1 cellular context compared by ENCODE assay signal in genomic region chr6:15430947-15431405, GRCh38.
A peak's percentile ranks its signal among the peaks of the same experiment; 100 is the strongest.
TF ChIP-seq lines count a peak whose summit lies in the region.

No MANE protein-coding gene starts in this region.

TF ChIP-seq in HepG2, 621 proteins besides CTCF, POLR2A, EP300 and RAD21 (continued from another document and continues in another):
- TF ChIP-seq, protein P1, sequence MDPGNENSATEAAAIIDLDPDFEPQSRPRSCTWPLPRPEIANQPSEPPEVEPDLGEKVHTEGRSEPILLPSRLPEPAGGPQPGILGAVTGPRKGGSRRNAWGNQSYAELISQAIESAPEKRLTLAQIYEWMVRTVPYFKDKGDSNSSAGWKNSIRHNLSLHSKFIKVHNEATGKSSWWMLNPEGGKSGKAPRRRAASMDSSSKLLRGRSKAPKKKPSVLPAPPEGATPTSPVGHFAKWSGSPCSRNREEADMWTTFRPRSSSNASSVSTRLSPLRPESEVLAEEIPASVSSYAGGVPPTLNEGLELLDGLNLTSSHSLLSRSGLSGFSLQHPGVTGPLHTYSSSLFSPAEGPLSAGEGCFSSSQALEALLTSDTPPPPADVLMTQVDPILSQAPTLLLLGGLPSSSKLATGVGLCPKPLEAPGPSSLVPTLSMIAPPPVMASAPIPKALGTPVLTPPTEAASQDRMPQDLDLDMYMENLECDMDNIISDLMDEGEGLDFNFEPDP (CRISPR knock-in tag; conservative IDR thresholded peaks at IDR 0.05): no peak
- TF ChIP-seq ISL2 (CRISPR knock-in tag; IDR thresholded peaks at IDR 0.05) (0 out of 2 replicates have a peak, but pooled peaks have one; percentile 16), RCOR2 (CRISPR knock-in tag; IDR thresholded peaks at IDR 0.05) (peak; percentile 57; the same call in 1 of the 2 replicates), AHR (CRISPR knock-in tag; IDR thresholded peaks at IDR 0.05) (no peak), RXRB (CRISPR knock-in tag; IDR thresholded peaks at IDR 0.05; ENCODE audit: borderline replicate concordance) (peak; percentile 28; the same call in 1 of the 2 replicates), ZNF792 (CRISPR knock-in tag; IDR thresholded peaks at IDR 0.05) (no peak), YY1 (IDR thresholded peaks at IDR 0.05; ENCODE audit: insufficient read depth, insufficient replicate concordance, low read depth, low read length) (no peak), FOXC1 (CRISPR knock-in tag; IDR thresholded peaks at IDR 0.05; ENCODE audit: borderline replicate concordance) (no peak), SP1 (IDR thresholded peaks at IDR 0.05) (no peak), SP1 (CRISPR knock-in tag; IDR thresholded peaks at IDR 0.05) (no peak), TEAD3 (CRISPR knock-in tag; optimal IDR thresholded peaks at IDR 0.05; ENCODE audit: borderline replicate concordance) (peak; percentile 55), TEF (CRISPR knock-in tag; IDR thresholded peaks at IDR 0.05) (peak; percentile 75; the same call in 1 of the 2 replicates), IKZF1 (IDR thresholded peaks at IDR 0.05) (no peak), HNRNPK (IDR thresholded peaks at IDR 0.05; ENCODE audit: low read depth, low read length, poor library complexity, severe bottlenecking) (no peak), SP140L (CRISPR knock-in tag; IDR thresholded peaks at IDR 0.05; ENCODE audit: borderline replicate concordance) (no peak), ZNF143 (CRISPR knock-in tag; IDR thresholded peaks at IDR 0.05) (peak; percentile 47; the same call in 1 of the 2 replicates), ZFY (CRISPR knock-in tag; IDR thresholded peaks at IDR 0.05) (0 out of 2 replicates have a peak, but pooled peaks have one; percentile 17), FOXK1 (CRISPR knock-in tag; IDR thresholded peaks at IDR 0.05; ENCODE audit: borderline replicate concordance, low read depth) (no peak; the same call in 1 of the 2 replicates), FOXJ3 (CRISPR knock-in tag; IDR thresholded peaks at IDR 0.05; ENCODE audit: borderline replicate concordance) (peak; percentile 76; the same call in 1 of the 2 replicates), BORCS8-MEF2B (CRISPR knock-in tag; IDR thresholded peaks at IDR 0.05) (no peak), SP5 (CRISPR knock-in tag; IDR thresholded peaks at IDR 0.05; ENCODE audit: borderline replicate concordance, low read depth) (no peak), TSC22D2 (CRISPR knock-in tag; IDR thresholded peaks at IDR 0.05; ENCODE audit: borderline replicate concordance) (no peak), SMAD3 (CRISPR knock-in tag; IDR thresholded peaks at IDR 0.05) (no peak), AGO1 (IDR thresholded peaks at IDR 0.05; ENCODE audit: low read depth, low read length, poor library complexity, severe bottlenecking) (no peak), RARA (CRISPR knock-in tag; IDR thresholded peaks at IDR 0.05) (peak; percentile 60), ZNF614 (CRISPR knock-in tag; IDR thresholded peaks at IDR 0.05; ENCODE audit: borderline replicate concordance) (0 out of 2 replicates have a peak, but pooled peaks have one; percentile 34), ZNF484 (CRISPR knock-in tag; IDR thresholded peaks at IDR 0.05; ENCODE audit: borderline replicate concordance, low read depth) (no peak), SIN3A (IDR thresholded peaks at IDR 0.05; ENCODE audit: borderline replicate concordance, low read depth, low read length) (no peak), HDAC2 (CRISPR knock-in tag; IDR thresholded peaks at IDR 0.05) (peak; percentile 38; the same call in 1 of the 2 replicates), HMG20A (CRISPR knock-in tag; IDR thresholded peaks at IDR 0.05; ENCODE audit: borderline replicate concordance) (no peak), DDIT3 (CRISPR knock-in tag; IDR thresholded peaks at IDR 0.05) (no peak), ZNF253 (CRISPR knock-in tag; IDR thresholded peaks at IDR 0.05; ENCODE audit: borderline replicate concordance) (no peak), ZIK1 (CRISPR knock-in tag; IDR thresholded peaks at IDR 0.05; ENCODE audit: borderline replicate concordance, low read depth) (no peak), ZNF670 (CRISPR knock-in tag; IDR thresholded peaks at IDR 0.05; ENCODE audit: borderline replicate concordance) (no peak), ZBTB20 (CRISPR knock-in tag; IDR thresholded peaks at IDR 0.05; ENCODE audit: borderline replicate concordance, low read depth) (no peak), BHLHE40 (IDR thresholded peaks at IDR 0.05; ENCODE audit: low read length) (0 out of 2 replicates have a peak, but pooled peaks have one; percentile 25), MZF1 (CRISPR knock-in tag; IDR thresholded peaks at IDR 0.05; ENCODE audit: borderline replicate concordance) (no peak), RERE (CRISPR knock-in tag; IDR thresholded peaks at IDR 0.05; ENCODE audit: low read depth) (0 out of 2 replicates have a peak, but pooled peaks have one; percentile 17), ADNP (CRISPR knock-in tag; IDR thresholded peaks at IDR 0.05) (no peak), BCL6 (CRISPR knock-in tag; IDR thresholded peaks at IDR 0.05) (0 out of 2 replicates have a peak, but pooled peaks have one; percentile 40), ZNF530 (CRISPR knock-in tag; IDR thresholded peaks at IDR 0.05; ENCODE audit: low read depth) (no peak), KMT2A (CRISPR knock-in tag; IDR thresholded peaks at IDR 0.05) (0 out of 2 replicates have a peak, but pooled peaks have one; percentile 40), ZNF34 (CRISPR knock-in tag; IDR thresholded peaks at IDR 0.05; ENCODE audit: borderline replicate concordance) (0 out of 2 replicates have a peak, but pooled peaks have one; percentile 21), ZNF547 (CRISPR knock-in tag; IDR thresholded peaks at IDR 0.05) (no peak), ZNF644 (CRISPR knock-in tag; IDR thresholded peaks at IDR 0.05; ENCODE audit: low read depth) (0 out of 2 replicates have a peak, but pooled peaks have one; percentile 32), ZFP90 (CRISPR knock-in tag; IDR thresholded peaks at IDR 0.05; ENCODE audit: borderline replicate concordance) (no peak), ZBTB26 (CRISPR knock-in tag; IDR thresholded peaks at IDR 0.05; ENCODE audit: borderline replicate concordance) (peak; percentile 89), CBX2 (IDR thresholded peaks at IDR 0.05; ENCODE audit: low read depth, low read length) (no peak), CBX2 (CRISPR knock-in tag; IDR thresholded peaks at IDR 0.05; ENCODE audit: low read depth) (no peak), ZNF564 (CRISPR knock-in tag; IDR thresholded peaks at IDR 0.05) (no peak)
- TF ChIP-seq, protein P2, sequence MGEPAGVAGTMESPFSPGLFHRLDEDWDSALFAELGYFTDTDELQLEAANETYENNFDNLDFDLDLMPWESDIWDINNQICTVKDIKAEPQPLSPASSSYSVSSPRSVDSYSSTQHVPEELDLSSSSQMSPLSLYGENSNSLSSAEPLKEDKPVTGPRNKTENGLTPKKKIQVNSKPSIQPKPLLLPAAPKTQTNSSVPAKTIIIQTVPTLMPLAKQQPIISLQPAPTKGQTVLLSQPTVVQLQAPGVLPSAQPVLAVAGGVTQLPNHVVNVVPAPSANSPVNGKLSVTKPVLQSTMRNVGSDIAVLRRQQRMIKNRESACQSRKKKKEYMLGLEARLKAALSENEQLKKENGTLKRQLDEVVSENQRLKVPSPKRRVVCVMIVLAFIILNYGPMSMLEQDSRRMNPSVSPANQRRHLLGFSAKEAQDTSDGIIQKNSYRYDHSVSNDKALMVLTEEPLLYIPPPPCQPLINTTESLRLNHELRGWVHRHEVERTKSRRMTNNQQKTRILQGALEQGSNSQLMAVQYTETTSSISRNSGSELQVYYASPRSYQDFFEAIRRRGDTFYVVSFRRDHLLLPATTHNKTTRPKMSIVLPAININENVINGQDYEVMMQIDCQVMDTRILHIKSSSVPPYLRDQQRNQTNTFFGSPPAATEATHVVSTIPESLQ (CRISPR knock-in tag; conservative IDR thresholded peaks at IDR 0.05): no peak
- TF ChIP-seq, protein P3, sequence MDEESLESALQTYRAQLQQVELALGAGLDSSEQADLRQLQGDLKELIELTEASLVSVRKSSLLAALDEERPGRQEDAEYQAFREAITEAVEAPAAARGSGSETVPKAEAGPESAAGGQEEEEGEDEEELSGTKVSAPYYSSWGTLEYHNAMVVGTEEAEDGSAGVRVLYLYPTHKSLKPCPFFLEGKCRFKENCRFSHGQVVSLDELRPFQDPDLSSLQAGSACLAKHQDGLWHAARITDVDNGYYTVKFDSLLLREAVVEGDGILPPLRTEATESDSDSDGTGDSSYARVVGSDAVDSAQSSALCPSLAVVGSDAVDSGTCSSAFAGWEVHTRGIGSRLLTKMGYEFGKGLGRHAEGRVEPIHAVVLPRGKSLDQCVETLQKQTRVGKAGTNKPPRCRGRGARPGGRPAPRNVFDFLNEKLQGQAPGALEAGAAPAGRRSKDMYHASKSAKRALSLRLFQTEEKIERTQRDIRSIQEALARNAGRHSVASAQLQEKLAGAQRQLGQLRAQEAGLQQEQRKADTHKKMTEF (CRISPR knock-in tag; IDR thresholded peaks at IDR 0.05): no peak
- TF ChIP-seq, protein P4, sequence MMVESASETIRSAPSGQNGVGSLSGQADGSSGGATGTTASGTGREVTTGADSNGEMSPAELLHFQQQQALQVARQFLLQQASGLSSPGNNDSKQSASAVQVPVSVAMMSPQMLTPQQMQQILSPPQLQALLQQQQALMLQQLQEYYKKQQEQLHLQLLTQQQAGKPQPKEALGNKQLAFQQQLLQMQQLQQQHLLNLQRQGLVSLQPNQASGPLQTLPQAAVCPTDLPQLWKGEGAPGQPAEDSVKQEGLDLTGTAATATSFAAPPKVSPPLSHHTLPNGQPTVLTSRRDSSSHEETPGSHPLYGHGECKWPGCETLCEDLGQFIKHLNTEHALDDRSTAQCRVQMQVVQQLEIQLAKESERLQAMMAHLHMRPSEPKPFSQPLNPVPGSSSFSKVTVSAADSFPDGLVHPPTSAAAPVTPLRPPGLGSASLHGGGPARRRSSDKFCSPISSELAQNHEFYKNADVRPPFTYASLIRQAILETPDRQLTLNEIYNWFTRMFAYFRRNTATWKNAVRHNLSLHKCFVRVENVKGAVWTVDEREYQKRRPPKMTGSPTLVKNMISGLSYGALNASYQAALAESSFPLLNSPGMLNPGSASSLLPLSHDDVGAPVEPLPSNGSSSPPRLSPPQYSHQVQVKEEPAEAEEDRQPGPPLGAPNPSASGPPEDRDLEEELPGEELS (CRISPR knock-in tag; IDR thresholded peaks at IDR 0.05): peak; percentile 87
- TF ChIP-seq, protein P5, sequence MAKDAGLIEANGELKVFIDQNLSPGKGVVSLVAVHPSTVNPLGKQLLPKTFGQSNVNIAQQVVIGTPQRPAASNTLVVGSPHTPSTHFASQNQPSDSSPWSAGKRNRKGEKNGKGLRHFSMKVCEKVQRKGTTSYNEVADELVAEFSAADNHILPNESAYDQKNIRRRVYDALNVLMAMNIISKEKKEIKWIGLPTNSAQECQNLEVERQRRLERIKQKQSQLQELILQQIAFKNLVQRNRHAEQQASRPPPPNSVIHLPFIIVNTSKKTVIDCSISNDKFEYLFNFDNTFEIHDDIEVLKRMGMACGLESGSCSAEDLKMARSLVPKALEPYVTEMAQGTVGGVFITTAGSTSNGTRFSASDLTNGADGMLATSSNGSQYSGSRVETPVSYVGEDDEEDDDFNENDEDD (CRISPR knock-in tag; IDR thresholded peaks at IDR 0.05; ENCODE audit: borderline replicate concordance): no peak
